ENCODE assay signal across 14 cellular contexts in genomic region chr5:14806452-14806851, GRCh38.
DNase-seq lines count a peak whose midpoint lies in the region; ATAC-seq, FAIRE-seq and TF ChIP-seq lines count a peak whose summit lies in the region.
"Had no signal": no experiment of that assay in that cellular context is flagged by ENCODE, and none has a peak within 500 bp of the region (broad histone marks: within the 10 kb centered on the region; RNA-seq: fewer than 3 reads in every experiment).

No MANE protein-coding gene starts in this region.

- H3K27ac ChIP-seq in liver (ENCODE audit: low read depth in 1 of 2, low read length in 2 of 2) (no peak overlapping the region), HepG2 (ENCODE audit: extremely low read length, insufficient read depth, low read length) (no peak overlapping the region), aorta (ENCODE audit: low read depth in 1 of 2, low read length in 2 of 2) (no peak overlapping the region)
- H3K27ac ChIP-seq: KMS-11, tibial artery had no signal

- no TSS peak for BruUV-seq in HepG2 (replicated peaks; lab: Mats Ljungman, UMichigan)

- CTCF ChIA-PET in HepG2 (lab: Yijun Ruan, JAX; ENCODE audit: low intra/inter-chr PET ratio, low total read pairs), result no interaction called here

- H3K4me1 ChIP-seq in liver (ENCODE audit: control insufficient read depth in 4 of 4, insufficient read depth in 4 of 4, low read length in 3 of 4), result peaks cover 4 to 18% (median 13%) of the 10 kb centered on the region in 4 donors
- H3K4me1 ChIP-seq in HepG2 (ENCODE audit: insufficient read depth, low read length), result peaks cover 21% of the 10 kb centered on the region
- peaks cover 0 to 7% of the 10 kb centered on the region in 2 donors for H3K4me1 ChIP-seq in aorta (ENCODE audit: control insufficient read depth in 1 of 2, insufficient read depth in 2 of 2, low read length in 2 of 2)

- ATAC-seq in HepG2, result no peak
- ATAC-seq in esophagus mucosa, result peak; percentile 33
- ATAC-seq in aorta (ENCODE audit: low FRiP score), result peak; percentile 82
- ATAC-seq in GM18498 (IDR thresholded peaks at IDR 0.05; ENCODE audit: unreplicated experiment), result no peak

- TF ChIP-seq CTCF in liver (IDR thresholded peaks at IDR 0.05; ENCODE audit: low read depth, low read length, missing input control), result no peak
- TF ChIP-seq CTCF in HepG2 (CRISPR knock-in tag; IDR thresholded peaks at IDR 0.05), result no peak

- H3K27me3 ChIP-seq in liver (ENCODE audit: control insufficient read depth in 4 of 4, insufficient read depth in 4 of 4, low read length in 3 of 4) (no peaks in the 10 kb centered on the region), HepG2 (ENCODE audit: control insufficient read depth in 1 of 2, insufficient read depth in 2 of 2, low read length in 2 of 2) (no peaks in the 10 kb centered on the region), aorta (ENCODE audit: control insufficient read depth in 1 of 2, insufficient read depth in 2 of 2, low read length in 1 of 2) (no peaks in the 10 kb centered on the region)
- H3K27me3 ChIP-seq: tibial artery had no signal

- no peak overlapping the region for H2AFZ ChIP-seq in HepG2 (ENCODE audit: low read length)

- POLR2A ChIA-PET in HepG2 (lab: Yijun Ruan, JAX), result no interaction called here

- H4K20me1 ChIP-seq in HepG2 (ENCODE audit: insufficient read depth, low read length), result no peaks in the 10 kb centered on the region

- WGBS in liver, result 63% methylated on average over 7 of the region's 7 CpGs
- 93% methylated on average over 7 of the region's 7 CpGs for WGBS in HepG2 (ENCODE audit: low lambda C conversion rate)
- 63 to 64% methylated on average over 7 of the region's 7 CpGs for WGBS in aorta, 2 donors

- TF ChIP-seq RAD21 in liver (IDR thresholded peaks at IDR 0.05), result no peak
- TF ChIP-seq RAD21 in HepG2 (CRISPR knock-in tag; IDR thresholded peaks at IDR 0.05), result no peak

- no peak overlapping the region for H3K9ac ChIP-seq in liver (ENCODE audit: low read depth in 1 of 2, low read length in 2 of 2)
- no peak overlapping the region for H3K9ac ChIP-seq in HepG2 (ENCODE audit: insufficient read depth, low read depth, low read length)
- H3K9ac ChIP-seq: KMS-11 had no signal

- in situ Hi-C loops in HepG2 (cut with HindIII; ENCODE audit: extremely low pct_ligation_motif_present, low pct_unique_long_range_greater_than_20kb), result no loop called here

- no peak overlapping the region for H3K4me2 ChIP-seq in HepG2 (ENCODE audit: low read depth, low read length)
- H3K4me2 ChIP-seq: KMS-11 had no signal

- H3K4me3 ChIP-seq in liver (ENCODE audit: low read depth in 1 of 3, low read length in 3 of 3) (no peak overlapping the region), HepG2 (replicated peaks in 1 of 3; ENCODE audit: insufficient read depth in 1 of 3, low read depth in 2 of 3, low read length in 3 of 3) (no peak overlapping the region), aorta (ENCODE audit: low read length in 2 of 2) (no peak overlapping the region)
- H3K4me3 ChIP-seq: tibial artery had no signal

- H3K36me3 ChIP-seq in liver (ENCODE audit: control insufficient read depth in 4 of 4, insufficient read depth in 3 of 4, low read depth in 1 of 4, low read length in 3 of 4) (peaks cover 0 to 3% (median 0%) of the 10 kb centered on the region in 4 donors), HepG2 (replicated peaks in 1 of 2; ENCODE audit: control insufficient read depth in 1 of 2, insufficient read depth in 2 of 2, low read length in 2 of 2) (peaks cover 0 to 16% of the 10 kb centered on the region in 2 experiments; a peak in 4 of 5 replicates), aorta (ENCODE audit: control insufficient read depth in 1 of 2, insufficient read depth in 2 of 2, low read length in 1 of 2) (peaks cover 2 to 4% of the 10 kb centered on the region in 2 donors)
- H3K36me3 ChIP-seq: tibial artery had no signal

- intact Hi-C loops in HepG2 (cut with micrococcal nuclease; ENCODE audit: unreplicated experiment) (no loop called here), aorta (cut with DNase I) (no loop called here)

- no peak for DNase-seq in HepG2 (ENCODE audit: low spot score)
- DNase-seq in medulla oblongata (ENCODE audit: extremely low spot score), result peak; percentile 62
- peak in 1 of 2 donors; percentile 70 for DNase-seq in aorta
- no peak for DNase-seq in NCI-H524 treated with DMSO at 0.1 percent for 48 hours (lab: John Stamatoyannopoulos, UW)
- DNase-seq in amniotic stem cell (lab: John Stamatoyannopoulos, UW), result no peak
- DNase-seq: AML-193; NCI-H446; stimulated activated CD4-positive, alpha-beta T cell treated with anti-CD3 and anti-CD28 coated beads, Interleukin-4, amount 100 ng/mL, for 24 hours; SW 1271 had no signal

- H3K79me2 ChIP-seq in HepG2 (ENCODE audit: insufficient read depth, low read length), result no peaks in the 10 kb centered on the region

- no peaks in the 10 kb centered on the region for H3K9me3 ChIP-seq in liver (ENCODE audit: control insufficient read depth in 4 of 4, low read length in 3 of 4)
- no peaks in the 10 kb centered on the region for H3K9me3 ChIP-seq in HepG2 (ENCODE audit: low read length)
- no peaks in the 10 kb centered on the region for H3K9me3 ChIP-seq in aorta (ENCODE audit: control insufficient read depth, low read length)
- H3K9me3 ChIP-seq: tibial artery had no signal

- TF ChIP-seq EP300 in HepG2 (IDR thresholded peaks at IDR 0.05; ENCODE audit: low read depth in 2 of 2, low read length in 2 of 2) (no peak), HepG2 (CRISPR knock-in tag; IDR thresholded peaks at IDR 0.05; ENCODE audit: borderline replicate concordance) (no peak)

- TF ChIP-seq POLR2A in HepG2 (IDR thresholded peaks at IDR 0.05; ENCODE audit: insufficient read depth in 1 of 2, low read depth in 2 of 2, low read length in 2 of 2), result no peak

- no peak for FAIRE-seq in HepG2 (lab: Jason Lieb, UNC)

TF ChIP-seq in liver, 16 proteins besides CTCF, POLR2A, EP300 and RAD21 (continues in another document):
- no peak for TF ChIP-seq MAX (IDR thresholded peaks at IDR 0.05)
- TF ChIP-seq NR2F2 (IDR thresholded peaks at IDR 0.05), result peak; percentile 70
- TF ChIP-seq REST (IDR thresholded peaks at IDR 0.05), result no peak
- peak; percentile 43 to 68 for TF ChIP-seq RXRA (IDR thresholded peaks at IDR 0.05)
- no peak for TF ChIP-seq TAF1 (conservative IDR thresholded peaks at IDR 0.05)

TF ChIP-seq in HepG2, 621 proteins besides CTCF, POLR2A, EP300 and RAD21:
- no peak for TF ChIP-seq ZSCAN29 (CRISPR knock-in tag; conservative IDR thresholded peaks at IDR 0.05)
- TF ChIP-seq IRF2 (CRISPR knock-in tag; IDR thresholded peaks at IDR 0.05), result no peak
- TF ChIP-seq ZSCAN9 (CRISPR knock-in tag; IDR thresholded peaks at IDR 0.05; ENCODE audit: borderline replicate concordance), result no peak
- TF ChIP-seq ARID5B (CRISPR knock-in tag; IDR thresholded peaks at IDR 0.05), result no peak

Comparison
In these comparisons a context has a peak if more than half of its experiments do, and no peak if none do; other contexts are left out.
1. ATAC-seq: peak in esophagus mucosa (single experiment) and aorta (single experiment); none in HepG2 (single experiment) and GM18498 (single experiment).